2 cellular contexts compared by ENCODE assay signal in the genomic region with DNA sequence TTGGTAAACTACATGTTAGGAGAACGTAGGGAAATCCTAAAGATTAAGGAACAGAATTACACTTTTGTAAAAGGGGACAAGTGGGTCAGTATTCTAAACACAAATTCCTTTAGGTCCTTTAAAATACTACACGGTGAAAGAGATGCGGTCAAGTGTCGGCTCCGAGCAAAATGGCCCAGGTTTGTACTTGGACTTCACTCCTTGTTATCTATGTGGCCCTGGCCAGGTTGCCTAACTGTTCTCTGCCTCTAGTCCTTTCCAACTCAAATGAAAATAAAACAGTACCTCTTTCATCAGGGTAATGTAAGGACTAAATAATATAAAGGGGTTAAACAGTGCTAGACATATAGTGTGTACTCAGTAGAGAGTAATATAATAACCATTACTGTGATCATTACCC.
A peak's percentile ranks its signal among the peaks of the same experiment; 100 is the strongest.
TF ChIP-seq lines count a peak whose summit lies in the region.

No MANE protein-coding gene starts in this region.

TF ChIP-seq in GM23338, 12 proteins besides CTCF, POLR2A, EP300 and RAD21 (continued from another document):
- TF ChIP-seq, protein P1, sequence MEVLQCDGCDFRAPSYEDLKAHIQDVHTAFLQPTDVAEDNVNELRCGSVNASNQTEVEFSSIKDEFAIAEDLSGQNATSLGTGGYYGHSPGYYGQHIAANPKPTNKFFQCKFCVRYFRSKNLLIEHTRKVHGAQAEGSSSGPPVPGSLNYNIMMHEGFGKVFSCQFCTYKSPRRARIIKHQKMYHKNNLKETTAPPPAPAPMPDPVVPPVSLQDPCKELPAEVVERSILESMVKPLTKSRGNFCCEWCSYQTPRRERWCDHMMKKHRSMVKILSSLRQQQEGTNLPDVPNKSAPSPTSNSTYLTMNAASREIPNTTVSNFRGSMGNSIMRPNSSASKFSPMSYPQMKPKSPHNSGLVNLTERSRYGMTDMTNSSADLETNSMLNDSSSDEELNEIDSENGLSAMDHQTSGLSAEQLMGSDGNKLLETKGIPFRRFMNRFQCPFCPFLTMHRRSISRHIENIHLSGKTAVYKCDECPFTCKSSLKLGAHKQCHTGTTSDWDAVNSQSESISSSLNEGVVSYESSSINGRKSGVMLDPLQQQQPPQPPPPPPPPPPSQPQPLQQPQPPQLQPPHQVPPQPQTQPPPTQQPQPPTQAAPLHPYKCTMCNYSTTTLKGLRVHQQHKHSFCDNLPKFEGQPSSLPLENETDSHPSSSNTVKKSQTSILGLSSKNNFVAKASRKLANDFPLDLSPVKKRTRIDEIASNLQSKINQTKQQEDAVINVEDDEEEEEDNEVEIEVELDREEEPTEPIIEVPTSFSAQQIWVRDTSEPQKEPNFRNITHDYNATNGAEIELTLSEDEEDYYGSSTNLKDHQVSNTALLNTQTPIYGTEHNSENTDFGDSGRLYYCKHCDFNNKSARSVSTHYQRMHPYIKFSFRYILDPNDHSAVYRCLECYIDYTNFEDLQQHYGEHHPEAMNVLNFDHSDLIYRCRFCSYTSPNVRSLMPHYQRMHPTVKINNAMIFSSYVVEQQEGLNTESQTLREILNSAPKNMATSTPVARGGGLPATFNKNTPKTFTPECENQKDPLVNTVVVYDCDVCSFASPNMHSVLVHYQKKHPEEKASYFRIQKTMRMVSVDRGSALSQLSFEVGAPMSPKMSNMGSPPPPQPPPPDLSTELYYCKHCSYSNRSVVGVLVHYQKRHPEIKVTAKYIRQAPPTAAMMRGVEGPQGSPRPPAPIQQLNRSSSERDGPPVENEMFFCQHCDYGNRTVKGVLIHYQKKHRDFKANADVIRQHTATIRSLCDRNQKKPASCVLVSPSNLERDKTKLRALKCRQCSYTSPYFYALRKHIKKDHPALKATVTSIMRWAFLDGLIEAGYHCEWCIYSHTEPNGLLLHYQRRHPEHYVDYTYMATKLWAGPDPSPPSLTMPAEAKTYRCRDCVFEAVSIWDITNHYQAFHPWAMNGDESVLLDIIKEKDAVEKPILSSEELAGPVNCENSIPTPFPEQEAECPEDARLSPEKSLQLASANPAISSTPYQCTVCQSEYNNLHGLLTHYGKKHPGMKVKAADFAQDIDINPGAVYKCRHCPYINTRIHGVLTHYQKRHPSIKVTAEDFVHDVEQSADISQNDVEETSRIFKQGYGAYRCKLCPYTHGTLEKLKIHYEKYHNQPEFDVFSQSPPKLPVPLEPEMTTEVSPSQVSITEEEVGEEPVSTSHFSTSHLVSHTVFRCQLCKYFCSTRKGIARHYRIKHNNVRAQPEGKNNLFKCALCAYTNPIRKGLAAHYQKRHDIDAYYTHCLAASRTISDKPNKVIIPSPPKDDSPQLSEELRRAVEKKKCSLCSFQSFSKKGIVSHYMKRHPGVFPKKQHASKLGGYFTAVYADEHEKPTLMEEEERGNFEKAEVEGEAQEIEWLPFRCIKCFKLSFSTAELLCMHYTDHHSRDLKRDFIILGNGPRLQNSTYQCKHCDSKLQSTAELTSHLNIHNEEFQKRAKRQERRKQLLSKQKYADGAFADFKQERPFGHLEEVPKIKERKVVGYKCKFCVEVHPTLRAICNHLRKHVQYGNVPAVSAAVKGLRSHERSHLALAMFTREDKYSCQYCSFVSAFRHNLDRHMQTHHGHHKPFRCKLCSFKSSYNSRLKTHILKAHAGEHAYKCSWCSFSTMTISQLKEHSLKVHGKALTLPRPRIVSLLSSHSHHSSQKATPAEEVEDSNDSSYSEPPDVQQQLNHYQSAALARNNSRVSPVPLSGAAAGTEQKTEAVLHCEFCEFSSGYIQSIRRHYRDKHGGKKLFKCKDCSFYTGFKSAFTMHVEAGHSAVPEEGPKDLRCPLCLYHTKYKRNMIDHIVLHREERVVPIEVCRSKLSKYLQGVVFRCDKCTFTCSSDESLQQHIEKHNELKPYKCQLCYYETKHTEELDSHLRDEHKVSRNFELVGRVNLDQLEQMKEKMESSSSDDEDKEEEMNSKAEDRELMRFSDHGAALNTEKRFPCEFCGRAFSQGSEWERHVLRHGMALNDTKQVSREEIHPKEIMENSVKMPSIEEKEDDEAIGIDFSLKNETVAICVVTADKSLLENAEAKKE (CRISPR knock-in tag; IDR thresholded peaks at IDR 0.05) = no peak
- TF ChIP-seq, protein P2, sequence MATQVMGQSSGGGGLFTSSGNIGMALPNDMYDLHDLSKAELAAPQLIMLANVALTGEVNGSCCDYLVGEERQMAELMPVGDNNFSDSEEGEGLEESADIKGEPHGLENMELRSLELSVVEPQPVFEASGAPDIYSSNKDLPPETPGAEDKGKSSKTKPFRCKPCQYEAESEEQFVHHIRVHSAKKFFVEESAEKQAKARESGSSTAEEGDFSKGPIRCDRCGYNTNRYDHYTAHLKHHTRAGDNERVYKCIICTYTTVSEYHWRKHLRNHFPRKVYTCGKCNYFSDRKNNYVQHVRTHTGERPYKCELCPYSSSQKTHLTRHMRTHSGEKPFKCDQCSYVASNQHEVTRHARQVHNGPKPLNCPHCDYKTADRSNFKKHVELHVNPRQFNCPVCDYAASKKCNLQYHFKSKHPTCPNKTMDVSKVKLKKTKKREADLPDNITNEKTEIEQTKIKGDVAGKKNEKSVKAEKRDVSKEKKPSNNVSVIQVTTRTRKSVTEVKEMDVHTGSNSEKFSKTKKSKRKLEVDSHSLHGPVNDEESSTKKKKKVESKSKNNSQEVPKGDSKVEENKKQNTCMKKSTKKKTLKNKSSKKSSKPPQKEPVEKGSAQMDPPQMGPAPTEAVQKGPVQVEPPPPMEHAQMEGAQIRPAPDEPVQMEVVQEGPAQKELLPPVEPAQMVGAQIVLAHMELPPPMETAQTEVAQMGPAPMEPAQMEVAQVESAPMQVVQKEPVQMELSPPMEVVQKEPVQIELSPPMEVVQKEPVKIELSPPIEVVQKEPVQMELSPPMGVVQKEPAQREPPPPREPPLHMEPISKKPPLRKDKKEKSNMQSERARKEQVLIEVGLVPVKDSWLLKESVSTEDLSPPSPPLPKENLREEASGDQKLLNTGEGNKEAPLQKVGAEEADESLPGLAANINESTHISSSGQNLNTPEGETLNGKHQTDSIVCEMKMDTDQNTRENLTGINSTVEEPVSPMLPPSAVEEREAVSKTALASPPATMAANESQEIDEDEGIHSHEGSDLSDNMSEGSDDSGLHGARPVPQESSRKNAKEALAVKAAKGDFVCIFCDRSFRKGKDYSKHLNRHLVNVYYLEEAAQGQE (IDR thresholded peaks at IDR 0.05; ENCODE audit: unreplicated experiment) = no peak
- no peak for TF ChIP-seq CREB1 (CRISPR knock-in tag; IDR thresholded peaks at IDR 0.05; ENCODE audit: low read depth)
- TF ChIP-seq NANOG (IDR thresholded peaks at IDR 0.05; ENCODE audit: borderline replicate concordance) = no peak
- TF ChIP-seq EZH2phosphoT487 (IDR thresholded peaks at IDR 0.05; ENCODE audit: unreplicated experiment) = no peak
TF ChIP-seq in GM23338: peak in this region for 0.

TF ChIP-seq in liver, 16 proteins besides CTCF, POLR2A, EP300 and RAD21 (continued from another document):
- TF ChIP-seq, protein P2 (IDR thresholded peaks at IDR 0.05) = no peak
- TF ChIP-seq FOXA2 (IDR thresholded peaks at IDR 0.05) = no peak
- TF ChIP-seq SP1 (IDR thresholded peaks at IDR 0.05) = peak; percentile 65
- TF ChIP-seq GABPA (IDR thresholded peaks at IDR 0.05 in 1 of 2, conservative IDR thresholded peaks at IDR 0.05 in 1 of 2) = no peak
- peak; percentile 94 to 95 for TF ChIP-seq HNF4A (conservative IDR thresholded peaks at IDR 0.05)
- TF ChIP-seq TAF1 (conservative IDR thresholded peaks at IDR 0.05) = no peak
- TF ChIP-seq FOXA1 (IDR thresholded peaks at IDR 0.05) = no peak
- TF ChIP-seq, protein P3, sequence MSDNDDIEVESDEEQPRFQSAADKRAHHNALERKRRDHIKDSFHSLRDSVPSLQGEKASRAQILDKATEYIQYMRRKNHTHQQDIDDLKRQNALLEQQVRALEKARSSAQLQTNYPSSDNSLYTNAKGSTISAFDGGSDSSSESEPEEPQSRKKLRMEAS (IDR thresholded peaks at IDR 0.05) = no peak
- TF ChIP-seq, protein P4, sequence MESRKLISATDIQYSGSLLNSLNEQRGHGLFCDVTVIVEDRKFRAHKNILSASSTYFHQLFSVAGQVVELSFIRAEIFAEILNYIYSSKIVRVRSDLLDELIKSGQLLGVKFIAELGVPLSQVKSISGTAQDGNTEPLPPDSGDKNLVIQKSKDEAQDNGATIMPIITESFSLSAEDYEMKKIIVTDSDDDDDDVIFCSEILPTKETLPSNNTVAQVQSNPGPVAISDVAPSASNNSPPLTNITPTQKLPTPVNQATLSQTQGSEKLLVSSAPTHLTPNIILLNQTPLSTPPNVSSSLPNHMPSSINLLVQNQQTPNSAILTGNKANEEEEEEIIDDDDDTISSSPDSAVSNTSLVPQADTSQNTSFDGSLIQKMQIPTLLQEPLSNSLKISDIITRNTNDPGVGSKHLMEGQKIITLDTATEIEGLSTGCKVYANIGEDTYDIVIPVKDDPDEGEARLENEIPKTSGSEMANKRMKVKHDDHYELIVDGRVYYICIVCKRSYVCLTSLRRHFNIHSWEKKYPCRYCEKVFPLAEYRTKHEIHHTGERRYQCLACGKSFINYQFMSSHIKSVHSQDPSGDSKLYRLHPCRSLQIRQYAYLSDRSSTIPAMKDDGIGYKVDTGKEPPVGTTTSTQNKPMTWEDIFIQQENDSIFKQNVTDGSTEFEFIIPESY (IDR thresholded peaks at IDR 0.05) = peak; percentile 8
- TF ChIP-seq EGR1 (IDR thresholded peaks at IDR 0.05; ENCODE audit: low read depth in 2 of 2) = no peak
- TF ChIP-seq YY1 (IDR thresholded peaks at IDR 0.05) = peak; percentile 94
- TF ChIP-seq, protein P5, sequence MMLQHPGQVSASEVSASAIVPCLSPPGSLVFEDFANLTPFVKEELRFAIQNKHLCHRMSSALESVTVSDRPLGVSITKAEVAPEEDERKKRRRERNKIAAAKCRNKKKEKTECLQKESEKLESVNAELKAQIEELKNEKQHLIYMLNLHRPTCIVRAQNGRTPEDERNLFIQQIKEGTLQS (IDR thresholded peaks at IDR 0.05) = no peak
- no peak for TF ChIP-seq JUND (IDR thresholded peaks at IDR 0.05)
- peak; percentile 47 to 58 for TF ChIP-seq RXRA (IDR thresholded peaks at IDR 0.05)
- no peak for TF ChIP-seq NR2F2 (IDR thresholded peaks at IDR 0.05)
TF ChIP-seq in liver: peak in this region for 6.
